Comparison of ENCODE assay signal across 14 cellular contexts in genomic region chr4:77184018-77184417, GRCh38. TPM values are rescaled to one million over a fixed set of nuclear protein-coding genes. Genes with fewer than 3 reads are reported as not detected.
DNase-seq lines count a peak whose midpoint lies in the region; ATAC-seq and TF ChIP-seq lines count a peak whose summit lies in the region.
"Had no signal": no experiment of that assay in that cellular context is flagged by ENCODE, and none has a peak within 500 bp of the region (broad histone marks: within the 10 kb centered on the region; RNA-seq: fewer than 3 reads in every experiment).

No MANE protein-coding gene starts in this region.

- no peak overlapping the region for H3K4me3 ChIP-seq in GM23248
- H3K4me3 ChIP-seq in fibroblast of mammary gland (ENCODE audit: control insufficient read depth, low read depth, low read length), result no peak overlapping the region
- H3K4me3 ChIP-seq: HAP-1 had no signal

- ATAC-seq in stimulated activated memory B cell treated with anti-CD40 and anti-IgM and Interleukin-4, amounts not matched to agents 10 μg/mL and 1 μg/mL and 100 μg/mL, for 72 hours, result no peak
- ATAC-seq in HG02870 (IDR thresholded peaks at IDR 0.05; ENCODE audit: unreplicated experiment), result no peak

- H3K4me3 Mint-ChIP-seq in stimulated activated memory B cell treated with anti-CD40 and anti-IgM and Interleukin-4, amounts not matched to agents 10 μg/mL and 1 μg/mL and 100 μg/mL, for 72 hours, result no peak overlapping the region
- H3K4me3 Mint-ChIP-seq: CD4-positive, alpha-beta T cell had no signal

- no peak overlapping the region for H3K27ac ChIP-seq in GM23248

- no peaks in the 10 kb centered on the region for H3K27me3 ChIP-seq in GM23248 (replicated peaks; ENCODE audit: insufficient read depth)

- H3K4me1 ChIP-seq in GM23248 (ENCODE audit: insufficient read depth), result peaks cover 11% of the 10 kb centered on the region
- H3K4me1 ChIP-seq: BE2C, HAP-1 had no signal

- no peaks in the 10 kb centered on the region for H3K9me3 Mint-ChIP-seq in stimulated activated memory B cell treated with anti-CD40 and anti-IgM and Interleukin-4, amounts not matched to agents 10 μg/mL and 1 μg/mL and 100 μg/mL, for 72 hours
- H3K9me3 Mint-ChIP-seq: CD4-positive, alpha-beta T cell had no signal

- peak overlapping the region; percentile 22 for H3K4me2 ChIP-seq in GM23248 (ENCODE audit: unreplicated experiment)

- H3K9me3 ChIP-seq in GM23248 (ENCODE audit: low read depth), result no peaks in the 10 kb centered on the region
- H3K9me3 ChIP-seq: BE2C, HAP-1 had no signal

- H3K27me3 Mint-ChIP-seq in stimulated activated memory B cell treated with anti-CD40 and anti-IgM and Interleukin-4, amounts not matched to agents 10 μg/mL and 1 μg/mL and 100 μg/mL, for 72 hours, result no peaks in the 10 kb centered on the region
- H3K27me3 Mint-ChIP-seq: CD4-positive, alpha-beta T cell had no signal

- no peaks in the 10 kb centered on the region for H3K79me2 ChIP-seq in GM23248 (ENCODE audit: insufficient read depth)

- H3K9me2 ChIP-seq in GM23248 (ENCODE audit: insufficient read depth), result no peaks in the 10 kb centered on the region

- no peaks in the 10 kb centered on the region for H3K36me3 Mint-ChIP-seq in stimulated activated memory B cell treated with anti-CD40 and anti-IgM and Interleukin-4, amounts not matched to agents 10 μg/mL and 1 μg/mL and 100 μg/mL, for 72 hours

- H4K20me1 ChIP-seq in GM23248 (ENCODE audit: insufficient read depth), result no peaks in the 10 kb centered on the region

- peaks cover 20% of the 10 kb centered on the region for H3K4me1 Mint-ChIP-seq in stimulated activated memory B cell treated with anti-CD40 and anti-IgM and Interleukin-4, amounts not matched to agents 10 μg/mL and 1 μg/mL and 100 μg/mL, for 72 hours

- 0 out of 2 replicates have a peak, but pooled peaks cover 10% of the 10 kb centered on the region for H3F3A ChIP-seq in GM23248 (ENCODE audit: insufficient read depth)

- H3K9ac ChIP-seq in GM23248, result no peak overlapping the region

- in situ Hi-C loops in GM23248 (cut with MboI), result no loop called here

- DNase-seq in CD1c-positive myeloid dendritic cell (ENCODE audit: extremely low spot score), result peak; percentile 62
- DNase-seq in GM23248, result peak; percentile 61
- DNase-seq in fibroblast of mammary gland (ENCODE audit: low read depth), result peak; percentile 16
- DNase-seq in NCI-H1436 treated with DMSO at 0.1 percent for 48 hours (lab: John Stamatoyannopoulos, UW), result no peak
- DNase-seq in NCI-H2227 (lab: John Stamatoyannopoulos, UW; ENCODE audit: unreplicated experiment), result no peak
- DNase-seq: ACHN; BE2C; CD4-positive, alpha-beta T cell; DMS153; DMS79; GDM1 had no signal

- no peak for TF ChIP-seq CTCF in fibroblast of mammary gland (conservative IDR thresholded peaks at IDR 0.05; ENCODE audit: control insufficient read depth, insufficient read depth, low read depth, low read length)

- H2AFZ ChIP-seq in GM23248, result peak overlapping the region; percentile 24; the same call in 1 of the 2 replicates

- H3K27ac Mint-ChIP-seq in stimulated activated memory B cell treated with anti-CD40 and anti-IgM and Interleukin-4, amounts not matched to agents 10 μg/mL and 1 μg/mL and 100 μg/mL, for 72 hours, result peak overlapping the region; percentile 46
- H3K27ac Mint-ChIP-seq: CD4-positive, alpha-beta T cell had no signal

- WGBS in GM23248 (ENCODE audit: low coverage in 1 of 2, low lambda C conversion rate in 2 of 2, missing lambda C conversion rate in 2 of 2), 2 experiments, result 36 to 39% methylated on average over 3 of the region's 3 CpGs

- no peaks in the 10 kb centered on the region for H3K36me3 ChIP-seq in GM23248 (ENCODE audit: low read depth)
- H3K36me3 ChIP-seq: BE2C, HAP-1 had no signal

RNA-seq across cellular contexts. Expression of gene CCNG2, which starts 27.0 kb away (rescaled TPM):
- total RNA-seq in GM23248 (2014; rRNA removed; shearing (Covaris generic)), result 34.0 and 40.0 TPM in 2 replicates
- 31.2 and 32.6 TPM in 2 replicates for polyA plus RNA-seq in GM23248 (2016; fragmentation: Nextera tagmentation; extraction: Ambion mirVana)

Comparison
In these comparisons a context has a peak if more than half of its experiments do, and no peak if none do; other contexts are left out.
1. DNase-seq: peak in CD1c-positive myeloid dendritic cell (single experiment), GM23248 (single experiment) and fibroblast of mammary gland (single experiment); none in NCI-H1436 treated with DMSO at 0.1 percent for 48 hours (single experiment) and NCI-H2227 (single experiment).